In the genomic region with DNA sequence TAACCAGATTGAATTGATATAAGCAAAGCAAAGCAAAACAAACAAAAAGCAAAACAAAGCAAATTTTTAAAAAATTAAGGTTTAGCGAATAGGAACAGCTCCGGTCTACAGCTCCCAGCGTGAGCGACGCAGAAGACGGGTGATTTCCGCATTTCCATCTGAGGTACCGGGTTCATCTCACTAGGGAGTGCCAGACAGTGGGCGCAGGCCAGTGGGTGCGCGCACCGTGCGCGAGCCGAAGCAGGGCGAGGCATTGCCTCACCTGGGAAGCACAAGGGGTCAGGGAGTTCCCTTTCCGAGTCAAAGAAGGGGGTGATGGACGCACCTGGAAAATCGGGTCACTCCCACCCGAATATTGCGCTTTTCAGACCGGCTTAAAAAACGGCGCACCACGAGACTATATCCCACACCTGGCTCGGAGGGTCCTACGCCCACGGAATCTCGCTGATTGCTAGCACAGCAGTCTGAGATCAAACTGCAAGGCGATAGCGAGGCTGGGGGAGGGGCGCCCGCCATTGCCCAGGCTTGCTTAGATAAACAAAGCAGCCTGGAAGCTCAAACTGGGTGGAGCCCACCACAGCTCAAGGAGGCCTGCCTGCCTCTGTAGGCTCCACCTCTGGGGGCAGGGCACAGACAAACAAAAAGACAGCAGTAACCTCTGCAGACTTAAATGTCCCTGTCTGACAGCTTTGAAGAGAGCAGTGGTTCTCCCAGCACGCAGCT, we compare ENCODE assay signal across 8 cellular contexts.
DNase-seq lines count a peak whose midpoint lies in the region; TF ChIP-seq lines count a peak whose summit lies in the region.
"Not testable (repeated sequence)": the region's sequence is repeated elsewhere in the genome, so short reads cannot be mapped to it uniquely, and the experiment has no call there.

No MANE protein-coding gene starts in this region.

- H3K4me3 ChIP-seq in GM23248 (peak overlapping the region; percentile 46), NT2/D1 (ENCODE audit: insufficient read length, low read depth) (peak overlapping the region; percentile 24), endocrine pancreas (ENCODE audit: control insufficient read depth, insufficient read depth, low read length) (peak overlapping the region; percentile 74), iPS-20b (ENCODE audit: low read length) (peak overlapping the region; percentile 62), neural progenitor cell (peak overlapping the region; percentile 39)

- peak overlapping the region; percentile 48 for H3K27ac ChIP-seq in 22Rv1
- not testable (repeated sequence) for H3K27ac ChIP-seq in GM23248; iPS-20b (ENCODE audit: low read length); neural progenitor cell

- not testable (repeated sequence) for H3K9me2 ChIP-seq in GM23248 (ENCODE audit: insufficient read depth)

- not testable (repeated sequence) for H3K36me3 Mint-ChIP-seq in activated naive CD8-positive, alpha-beta T cell; neural progenitor cell

- H3F3A ChIP-seq in GM23248 (ENCODE audit: insufficient read depth); neural progenitor cell (ENCODE audit: low read depth): not testable (repeated sequence)

- H3K4me3 Mint-ChIP-seq in activated naive CD8-positive, alpha-beta T cell: peak overlapping the region; percentile 79
- H3K4me3 Mint-ChIP-seq in neural progenitor cell: peak overlapping the region; percentile 79

- not testable (repeated sequence) for H3K79me2 ChIP-seq in GM23248 (ENCODE audit: insufficient read depth); neural progenitor cell (ENCODE audit: low read depth)

- not testable (repeated sequence) for DNase-seq in GM23248; NT2/D1 (ENCODE audit: low read depth, low spot score); neural progenitor cell (ENCODE audit: low spot score)
- peak; percentile 14 for DNase-seq in activated CD4-positive, alpha-beta T cell treated with anti-CD3 and anti-CD28 coated beads for 48 hours

- not testable (repeated sequence) for TF ChIP-seq CTCF in 22Rv1 (IDR thresholded peaks at IDR 0.05); neural progenitor cell (IDR thresholded peaks at IDR 0.05)

- not testable (repeated sequence) for H3K9me3 Mint-ChIP-seq in activated naive CD8-positive, alpha-beta T cell (ENCODE audit: low read depth); neural progenitor cell

- not testable (repeated sequence) for H3K4me1 Mint-ChIP-seq in activated naive CD8-positive, alpha-beta T cell (ENCODE audit: low read depth)
- peaks cover 11% of the 10 kb centered on the region for H3K4me1 Mint-ChIP-seq in neural progenitor cell

- not testable (repeated sequence) for H3K27me3 ChIP-seq in GM23248 (replicated peaks; ENCODE audit: insufficient read depth); NT2/D1 (ENCODE audit: insufficient read depth, insufficient read length); endocrine pancreas (ENCODE audit: control insufficient read depth, insufficient read depth, low read length); iPS-20b (ENCODE audit: insufficient read depth, low read length); neural progenitor cell

- not testable (repeated sequence) for H3K27me3 Mint-ChIP-seq in activated naive CD8-positive, alpha-beta T cell; neural progenitor cell (ENCODE audit: insufficient read depth, low read depth)

- peak overlapping the region; percentile 59 for H3K4me2 ChIP-seq in GM23248 (ENCODE audit: unreplicated experiment)
- H3K4me2 ChIP-seq in neural progenitor cell: peak overlapping the region; percentile 68

- not testable (repeated sequence) for H3K9me3 ChIP-seq in GM23248 (ENCODE audit: low read depth); NT2/D1 (ENCODE audit: insufficient read depth, low read length); endocrine pancreas (ENCODE audit: control insufficient read depth, low read length); iPS-20b (ENCODE audit: insufficient read depth, low read depth, low read length); neural progenitor cell (ENCODE audit: low read depth)

- H3K4me1 ChIP-seq in GM23248 (ENCODE audit: insufficient read depth); NT2/D1 (ENCODE audit: insufficient read depth, insufficient read length); endocrine pancreas (ENCODE audit: control insufficient read depth, insufficient read depth, low read length); iPS-20b (ENCODE audit: insufficient read depth, low read length); neural progenitor cell: not testable (repeated sequence)

- not testable (repeated sequence) for H3K36me3 ChIP-seq in GM23248 (ENCODE audit: low read depth); NT2/D1 (ENCODE audit: insufficient read depth, insufficient read length, low read length); endocrine pancreas (ENCODE audit: control insufficient read depth, insufficient read depth, low read length); iPS-20b (ENCODE audit: insufficient read depth, low read depth, low read length); neural progenitor cell

- not testable (repeated sequence) for H3K27ac Mint-ChIP-seq in activated naive CD8-positive, alpha-beta T cell; neural progenitor cell

- H2AFZ ChIP-seq in GM23248 (peak overlapping the region; percentile 41), neural progenitor cell (replicated peaks) (peak overlapping the region; percentile 4)

- H4K20me1 ChIP-seq in GM23248 (ENCODE audit: insufficient read depth); neural progenitor cell (ENCODE audit: low read depth): not testable (repeated sequence)

- WGBS in GM23248 (ENCODE audit: low coverage in 1 of 2, low lambda C conversion rate in 2 of 2, missing lambda C conversion rate in 2 of 2), 2 experiments: 1 to 6% methylated on average over 11 to 19 of the region's 34 CpGs

- H3K9ac ChIP-seq in GM23248; NT2/D1 (ENCODE audit: insufficient read length, low read depth); endocrine pancreas (ENCODE audit: control insufficient read depth, insufficient read depth, low read length); neural progenitor cell: not testable (repeated sequence)
- H3K9ac ChIP-seq in iPS-20b (ENCODE audit: low read depth, low read length): peak overlapping the region; percentile 57; the same call in 1 of the 2 replicates

- in situ Hi-C loops in GM23248 (cut with MboI): not testable (repeated sequence)

Comparison
In these comparisons a context has a peak if more than half of its experiments do, and no peak if none do; other contexts are left out.
1. H3K4me3 ChIP-seq: peak in every context shown above with its lines; median percentile 74 in endocrine pancreas; 62 in iPS-20b; 46 in GM23248; 39 in neural progenitor cell; 24 in NT2/D1.